1 cellular context compared by ENCODE assay signal in genomic region chr2:127408004-127408806, GRCh38.
TF ChIP-seq lines count a peak whose summit lies in the region.

No MANE protein-coding gene starts in this region.

TF ChIP-seq in HepG2, 621 proteins besides CTCF, POLR2A, EP300 and RAD21 (continued from another document and continues in another):
- 0 out of 2 replicates have a peak, but pooled peaks have one; percentile 25 for TF ChIP-seq ZNF142 (CRISPR knock-in tag; IDR thresholded peaks at IDR 0.05)
- no peak for TF ChIP-seq ZNF282 (IDR thresholded peaks at IDR 0.05; ENCODE audit: partially characterized antibody)
- TF ChIP-seq BCL6 (CRISPR knock-in tag; IDR thresholded peaks at IDR 0.05), result peak; percentile 41; the same call in 1 of the 2 replicates
- TF ChIP-seq PTBP1 (IDR thresholded peaks at IDR 0.05; ENCODE audit: low read depth, low read length, poor library complexity, severe bottlenecking), result peak; percentile 54
- TF ChIP-seq GATAD2A (CRISPR knock-in tag; IDR thresholded peaks at IDR 0.05), result peak; percentile 13; the same call in 1 of the 2 replicates
- peak; percentile 56; the same call in 1 of the 2 replicates for TF ChIP-seq ZNF619 (CRISPR knock-in tag; IDR thresholded peaks at IDR 0.05)
- TF ChIP-seq KMT2A (CRISPR knock-in tag; IDR thresholded peaks at IDR 0.05), result peak; percentile 51; the same call in 1 of the 2 replicates
- no peak for TF ChIP-seq SNRNP70 (IDR thresholded peaks at IDR 0.05; ENCODE audit: low read depth, low read length)
- 0 out of 2 replicates have a peak, but pooled peaks have one; percentile 76 for TF ChIP-seq HBP1 (CRISPR knock-in tag; IDR thresholded peaks at IDR 0.05; ENCODE audit: low read depth)
- no peak; the same call in 1 of the 2 replicates for TF ChIP-seq NR2F2 (IDR thresholded peaks at IDR 0.05; ENCODE audit: borderline replicate concordance, low read depth)
- TF ChIP-seq KMT2B (CRISPR knock-in tag; IDR thresholded peaks at IDR 0.05), result peak; percentile 68
- TF ChIP-seq HIVEP1 (CRISPR knock-in tag; IDR thresholded peaks at IDR 0.05), result peak; percentile 84
- no peak for TF ChIP-seq PLRG1 (conservative IDR thresholded peaks at IDR 0.05)
- TF ChIP-seq RXRA (CRISPR knock-in tag; IDR thresholded peaks at IDR 0.05), result peak; percentile 43; the same call in 1 of the 2 replicates
- TF ChIP-seq SOX5 (CRISPR knock-in tag; IDR thresholded peaks at IDR 0.05; ENCODE audit: borderline replicate concordance), result no peak
- 0 out of 2 replicates have a peak, but pooled peaks have one; percentile 35 for TF ChIP-seq IKZF5 (CRISPR knock-in tag; IDR thresholded peaks at IDR 0.05)
- 0 out of 2 replicates have a peak, but pooled peaks have one; percentile 26 for TF ChIP-seq CREBL2 (CRISPR knock-in tag; IDR thresholded peaks at IDR 0.05; ENCODE audit: borderline replicate concordance)
- no peak for TF ChIP-seq CHD2 (IDR thresholded peaks at IDR 0.05; ENCODE audit: low read depth, low read length)
- peak; percentile 92 for TF ChIP-seq SKIL (CRISPR knock-in tag; IDR thresholded peaks at IDR 0.05; ENCODE audit: borderline replicate concordance)
- TF ChIP-seq POLR2AphosphoS5 (IDR thresholded peaks at IDR 0.05; ENCODE audit: low read depth, low read length), result peak; percentile 47; the same call in 1 of the 2 replicates
- peak; percentile 81; the same call in 1 of the 2 replicates for TF ChIP-seq ZNF746 (CRISPR knock-in tag; IDR thresholded peaks at IDR 0.05)
- TF ChIP-seq ZNF446 (CRISPR knock-in tag; IDR thresholded peaks at IDR 0.05), result peak; percentile 93
- TF ChIP-seq ATF2 (CRISPR knock-in tag; IDR thresholded peaks at IDR 0.05), result peak; percentile 13; the same call in 1 of the 2 replicates
- no peak for TF ChIP-seq ELF1 (CRISPR knock-in tag; IDR thresholded peaks at IDR 0.05)
- TF ChIP-seq ZBTB44 (CRISPR knock-in tag; IDR thresholded peaks at IDR 0.05), result 0 out of 2 replicates have a peak, but pooled peaks have one; percentile 15
- peak; percentile 65 for TF ChIP-seq SALL1 (CRISPR knock-in tag; IDR thresholded peaks at IDR 0.05)
- TF ChIP-seq SIN3B (IDR thresholded peaks at IDR 0.05; ENCODE audit: low read length), result no peak
- TF ChIP-seq ZSCAN20 (CRISPR knock-in tag; IDR thresholded peaks at IDR 0.05; ENCODE audit: borderline replicate concordance), result peak; percentile 58; the same call in 1 of the 2 replicates
- TF ChIP-seq ZFP36L1 (CRISPR knock-in tag; IDR thresholded peaks at IDR 0.05), result peak; percentile 81; the same call in 1 of the 2 replicates
- peak; percentile 33; the same call in 1 of the 2 replicates for TF ChIP-seq ZNF556 (CRISPR knock-in tag; IDR thresholded peaks at IDR 0.05; ENCODE audit: borderline replicate concordance)
- TF ChIP-seq MYC (CRISPR knock-in tag; IDR thresholded peaks at IDR 0.05; ENCODE audit: borderline replicate concordance), result peak; percentile 41; the same call in 1 of the 2 replicates
- TF ChIP-seq TMF1 (CRISPR knock-in tag; IDR thresholded peaks at IDR 0.05; ENCODE audit: low read depth), result peak; percentile 27; the same call in 1 of the 2 replicates
- 0 out of 2 replicates have a peak, but pooled peaks have one; percentile 80 for TF ChIP-seq FIP1L1 (IDR thresholded peaks at IDR 0.05; ENCODE audit: borderline replicate concordance, insufficient read depth, low read depth, low read length)
- peak; percentile 7; the same call in 1 of the 2 replicates for TF ChIP-seq NFYC (CRISPR knock-in tag; IDR thresholded peaks at IDR 0.05)
- no peak for TF ChIP-seq USF2 (IDR thresholded peaks at IDR 0.05; ENCODE audit: low read depth, low read length)
- no peak for TF ChIP-seq USF2 (CRISPR knock-in tag; IDR thresholded peaks at IDR 0.05; ENCODE audit: borderline replicate concordance)
- peak; percentile 42; the same call in 1 of the 2 replicates for TF ChIP-seq ZNF598 (CRISPR knock-in tag; IDR thresholded peaks at IDR 0.05; ENCODE audit: borderline replicate concordance)
- peak; percentile 82; the same call in 1 of the 2 replicates for TF ChIP-seq JUNB (CRISPR knock-in tag; IDR thresholded peaks at IDR 0.05; ENCODE audit: borderline replicate concordance)
